Comparison of ENCODE assay signal across 7 cellular contexts in the genomic region with DNA sequence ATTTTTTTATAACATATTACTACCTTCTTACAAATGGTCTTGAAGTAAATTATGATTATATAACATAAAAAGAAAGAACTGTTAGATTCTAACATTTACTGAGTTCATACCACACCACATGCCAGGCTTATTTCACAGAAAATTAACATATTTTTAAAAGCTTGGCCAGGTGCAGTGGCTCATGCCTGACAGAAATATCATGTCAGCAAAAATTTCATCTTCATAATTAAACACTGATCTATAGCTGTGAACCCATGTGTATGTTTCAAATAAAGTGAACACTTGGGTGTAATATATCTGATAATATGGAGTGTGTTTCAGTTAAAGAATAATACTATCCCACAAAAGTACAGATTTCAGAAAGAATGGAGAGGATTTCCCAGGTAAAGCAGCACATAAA.
"Had no signal": no experiment of that assay in that cellular context is flagged by ENCODE, and none has a peak within 500 bp of the region (broad histone marks: within the 10 kb centered on the region; RNA-seq: fewer than 3 reads in every experiment).

No MANE protein-coding gene starts in this region.

- H3K4me3 ChIP-seq: GM23338 had no signal

- H3K4me2 ChIP-seq: GM23338 had no signal

- FAIRE-seq: H1, H54 had no signal

- H2AFZ ChIP-seq: GM23338 had no signal

- ATAC-seq: GM23338 had no signal

- DNase-seq: H9, HCEC 1CT, KG1 had no signal

- H3K27ac ChIP-seq: HL-60 had no signal
